ENCODE assay signal across 17 cellular contexts in genomic region chr4:6395466-6396228, GRCh38.
DNase-seq lines count a peak whose midpoint lies in the region; ATAC-seq and TF ChIP-seq lines count a peak whose summit lies in the region.
"Had no signal": no experiment of that assay in that cellular context is flagged by ENCODE, and none has a peak within 500 bp of the region (broad histone marks: within the 10 kb centered on the region; RNA-seq: fewer than 3 reads in every experiment).

No MANE protein-coding gene starts in this region.

- no peak for ATAC-seq in left ventricle myocardium superior
- no peak for ATAC-seq in GM21381 (IDR thresholded peaks at IDR 0.05; ENCODE audit: unreplicated experiment)
- no peak for ATAC-seq in HG02623 (IDR thresholded peaks at IDR 0.05; ENCODE audit: unreplicated experiment)
- ATAC-seq: HCT116, PC-3 had no signal

- H3K27ac ChIP-seq in right atrium auricular region (no peak overlapping the region), SJCRH30 (no peak overlapping the region)
- no peak overlapping the region for H3K27ac ChIP-seq in effector memory CD4-positive, alpha-beta T cell (ENCODE audit: insufficient read depth, low read length, poor library complexity, severe bottlenecking)
- H3K27ac ChIP-seq: GM23248 had no signal

- H3K9me3 ChIP-seq in right atrium auricular region (no peaks in the 10 kb centered on the region), SJCRH30 (replicated peaks) (no peaks in the 10 kb centered on the region)
- H3K9me3 ChIP-seq in effector memory CD4-positive, alpha-beta T cell (ENCODE audit: control insufficient read depth, low read length): no peaks in the 10 kb centered on the region

- no peaks in the 10 kb centered on the region for H3K27me3 ChIP-seq in right atrium auricular region
- H3K27me3 ChIP-seq in SJCRH30: peaks cover 15% of the 10 kb centered on the region
- no peaks in the 10 kb centered on the region for H3K27me3 ChIP-seq in effector memory CD4-positive, alpha-beta T cell (replicated peaks; ENCODE audit: control insufficient read depth, insufficient read depth, low read length, poor library complexity, severe bottlenecking)

- H3K36me3 ChIP-seq in right atrium auricular region (no peaks in the 10 kb centered on the region), SJCRH30 (no peaks in the 10 kb centered on the region)
- H3K36me3 ChIP-seq in effector memory CD4-positive, alpha-beta T cell (ENCODE audit: control insufficient read depth, insufficient read depth, low read length): no peaks in the 10 kb centered on the region

- H3K4me1 ChIP-seq in right atrium auricular region (no peaks in the 10 kb centered on the region), SJCRH30 (no peaks in the 10 kb centered on the region)
- no peaks in the 10 kb centered on the region for H3K4me1 ChIP-seq in effector memory CD4-positive, alpha-beta T cell (ENCODE audit: control insufficient read depth, insufficient read depth, low read length, poor library complexity, severe bottlenecking)

- H3K4me3 ChIP-seq in right atrium auricular region (no peak overlapping the region), SJCRH30 (no peak overlapping the region)
- no peak overlapping the region for H3K4me3 ChIP-seq in Jurkat, Clone E6-1 (ENCODE audit: low read length)
- H3K4me3 ChIP-seq in effector memory CD4-positive, alpha-beta T cell (ENCODE audit: insufficient read depth, low read depth, low read length, poor library complexity, severe bottlenecking): no peak overlapping the region
- H3K4me3 ChIP-seq: GM23248 had no signal

- intact Hi-C loops in left ventricle myocardium superior (cut with micrococcal nuclease): no loop called here

- DNase-seq in left ventricle myocardium superior (peak; percentile 27), right atrium auricular region (ENCODE audit: low spot score) (no peak), SJCRH30 (peak; percentile 40 to 51)
- peak; percentile 3 for DNase-seq in Jurkat, Clone E6-1 (ENCODE audit: low read depth, low spot score)
- DNase-seq in effector memory CD4-positive, alpha-beta T cell: no peak
- DNase-seq: CD4-positive, alpha-beta memory T cell; GF-D8; GM23248; KG1; NCI-H1048; NCI-H2081 treated with DMSO at 0.1 percent for 48 hours; NCI-H510A treated with DMSO at 0.1 percent for 48 hours; NK-92 treated with Interleukin-12 subunit alpha and Interleukin-12 subunit beta, amount 100 ng/mL, for 24 hours; PC-3 had no signal

- TF ChIP-seq CTCF in right atrium auricular region (IDR thresholded peaks at IDR 0.05): no peak

Comparison
In these comparisons a context has a peak if more than half of its experiments do, and no peak if none do; other contexts are left out.
1. DNase-seq: peak in left ventricle myocardium superior (single experiment), Jurkat, Clone E6-1 (single experiment) and SJCRH30 (2 of 2); none in right atrium auricular region (single experiment) and effector memory CD4-positive, alpha-beta T cell (0 of 3).